1 cellular context compared by ENCODE assay signal in the genomic region with DNA sequence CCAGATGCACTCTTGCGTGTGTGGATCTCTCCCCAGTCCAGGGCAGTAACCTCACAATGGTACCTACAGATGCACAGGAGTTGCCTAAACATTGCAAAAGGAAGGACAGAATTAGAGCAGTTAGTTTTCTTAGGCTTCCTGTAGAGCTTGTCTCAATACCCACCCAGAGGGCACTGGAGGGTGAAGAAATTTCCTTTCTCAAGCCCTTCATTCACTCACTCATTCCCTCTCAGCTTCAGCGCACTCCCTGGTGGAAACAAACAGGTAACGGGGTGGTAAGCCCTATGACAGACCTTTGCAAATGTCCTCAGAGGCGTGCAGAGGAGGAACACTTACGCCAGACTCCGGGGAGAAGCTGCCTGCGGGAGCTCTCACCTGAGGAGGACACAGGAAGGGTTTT.
TF ChIP-seq lines count a peak whose summit lies in the region.

No MANE protein-coding gene starts in this region.

TF ChIP-seq in H1, 55 proteins besides CTCF, POLR2A, EP300 and RAD21 (continued from another document):
- TF ChIP-seq GABPA (IDR thresholded peaks at IDR 0.05; ENCODE audit: borderline replicate concordance, insufficient read depth, low read length) (no peak), TEAD4 (IDR thresholded peaks at IDR 0.05; ENCODE audit: low read depth, low read length) (no peak), TAF1 (IDR thresholded peaks at IDR 0.05; ENCODE audit: low read depth, low read length) (no peak)
- TF ChIP-seq, protein P1, sequence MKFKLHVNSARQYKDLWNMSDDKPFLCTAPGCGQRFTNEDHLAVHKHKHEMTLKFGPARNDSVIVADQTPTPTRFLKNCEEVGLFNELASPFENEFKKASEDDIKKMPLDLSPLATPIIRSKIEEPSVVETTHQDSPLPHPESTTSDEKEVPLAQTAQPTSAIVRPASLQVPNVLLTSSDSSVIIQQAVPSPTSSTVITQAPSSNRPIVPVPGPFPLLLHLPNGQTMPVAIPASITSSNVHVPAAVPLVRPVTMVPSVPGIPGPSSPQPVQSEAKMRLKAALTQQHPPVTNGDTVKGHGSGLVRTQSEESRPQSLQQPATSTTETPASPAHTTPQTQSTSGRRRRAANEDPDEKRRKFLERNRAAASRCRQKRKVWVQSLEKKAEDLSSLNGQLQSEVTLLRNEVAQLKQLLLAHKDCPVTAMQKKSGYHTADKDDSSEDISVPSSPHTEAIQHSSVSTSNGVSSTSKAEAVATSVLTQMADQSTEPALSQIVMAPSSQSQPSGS (IDR thresholded peaks at IDR 0.05; ENCODE audit: low read length) = no peak
